Comparison of ENCODE assay signal across 8 cellular contexts in the genomic region with DNA sequence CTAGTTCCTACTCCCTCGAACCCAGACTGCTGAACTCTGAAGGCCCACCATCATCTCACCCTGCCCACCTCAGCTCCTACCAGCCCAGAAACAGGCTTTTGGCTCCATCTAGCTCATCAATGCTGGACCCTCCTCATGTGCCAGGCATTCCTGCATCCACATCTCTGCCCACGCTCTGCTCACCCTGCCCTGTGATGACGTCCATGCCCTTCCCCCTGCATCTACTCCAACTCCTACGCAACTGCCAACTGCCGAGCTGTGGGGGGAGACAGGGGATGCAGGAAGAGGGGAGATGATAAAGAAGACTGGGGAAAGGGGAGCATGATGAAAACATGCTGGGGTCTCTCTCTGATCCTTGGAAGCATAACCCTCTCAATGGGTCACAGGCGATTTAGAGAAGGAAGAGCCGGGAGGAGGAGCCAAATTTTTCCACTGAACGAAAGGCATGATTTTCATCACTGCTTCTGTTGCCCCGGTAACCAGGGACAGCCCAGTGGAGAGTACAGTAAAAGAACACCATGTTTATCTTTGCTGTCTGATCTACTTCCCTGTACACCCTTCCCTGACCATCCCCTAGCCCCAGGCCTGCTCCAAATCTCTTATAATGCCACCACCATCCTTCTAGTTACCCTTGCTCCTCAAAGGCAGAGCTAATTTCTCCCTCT. TPM values are rescaled to one million over a fixed set of nuclear protein-coding genes. Genes with fewer than 3 reads are reported as not detected.
DNase-seq lines count a peak whose midpoint lies in the region; ATAC-seq, FAIRE-seq and TF ChIP-seq lines count a peak whose summit lies in the region.

No MANE protein-coding gene starts in this region.

- no peaks in the 10 kb centered on the region for H3K27me3 ChIP-seq in BE2C

- peaks cover 87% of the 10 kb centered on the region for H3K4me1 Mint-ChIP-seq in activated CD4-positive, alpha-beta T cell treated with anti-CD3 and anti-CD28 coated beads, Interleukin-2, amount 10 ng/mL, durations not matched to agents 7 days and 5 days

- H3K4me3 ChIP-seq in BE2C (ENCODE audit: low read depth, low read length), result no peak overlapping the region

- H3K4me3 Mint-ChIP-seq in activated CD4-positive, alpha-beta T cell treated with anti-CD3 and anti-CD28 coated beads, Interleukin-2, amount 10 ng/mL, durations not matched to agents 7 days and 5 days, result peak overlapping the region; percentile 93

- DNase-seq in HCEC 1CT (peak; percentile 73), frontal cortex (ENCODE audit: low spot score in 2 of 2) (peak; percentile 36 to 49), posterior cingulate gyrus (peak in 7 of 10 donors; percentile 23 to 90 (median 58)), BE2C (no peak), DMS114 treated with DMSO at 0.1 percent for 48 hours (lab: John Stamatoyannopoulos, UW; ENCODE audit: unreplicated experiment) (no peak)
- peak; percentile 39 for DNase-seq in activated CD4-positive, alpha-beta T cell treated with anti-CD3 and anti-CD28 coated beads, Interleukin-2, amount 10 ng/mL, durations not matched to agents 7 days and 5 days

- no peaks in the 10 kb centered on the region for H3K9me3 ChIP-seq in BE2C

- H3K27me3 Mint-ChIP-seq in activated CD4-positive, alpha-beta T cell treated with anti-CD3 and anti-CD28 coated beads, Interleukin-2, amount 10 ng/mL, durations not matched to agents 7 days and 5 days, result no peaks in the 10 kb centered on the region

- POLR2A ChIA-PET in activated CD4-positive, alpha-beta T cell treated with anti-CD3 and anti-CD28 coated beads, Interleukin-2, amount 10 ng/mL, durations not matched to agents 7 days and 5 days (lab: Charles Lee), result interaction anchor here (1.0 kb wide), 1 partner anchor 37 kb away, joined by 3 read pairs; no protein-coding TSS in a partner anchor

- peak overlapping the region; percentile 95 for H3K27ac Mint-ChIP-seq in activated CD4-positive, alpha-beta T cell treated with anti-CD3 and anti-CD28 coated beads, Interleukin-2, amount 10 ng/mL, durations not matched to agents 7 days and 5 days

- intact Hi-C loops in posterior cingulate gyrus (cut with DNase I), result loop anchor here (5.0 to 10.0 kb wide), 2 partner anchors 52 to 114 kb away; a partner anchor contains a TSS

- H3K9me3 Mint-ChIP-seq in activated CD4-positive, alpha-beta T cell treated with anti-CD3 and anti-CD28 coated beads, Interleukin-2, amount 10 ng/mL, durations not matched to agents 7 days and 5 days, result no peaks in the 10 kb centered on the region

- ATAC-seq in GM18511 (IDR thresholded peaks at IDR 0.05; ENCODE audit: unreplicated experiment) (no peak), GM19035 (IDR thresholded peaks at IDR 0.05; ENCODE audit: unreplicated experiment) (no peak)

- H3K36me3 Mint-ChIP-seq in activated CD4-positive, alpha-beta T cell treated with anti-CD3 and anti-CD28 coated beads, Interleukin-2, amount 10 ng/mL, durations not matched to agents 7 days and 5 days (ENCODE audit: low read depth), result peaks cover 59% of the 10 kb centered on the region

- no peak for TF ChIP-seq CTCF in BE2C (IDR thresholded peaks at IDR 0.05; ENCODE audit: low read depth, low read length)

- FAIRE-seq in frontal cortex (lab: Jason Lieb, UNC), result no peak

- no peaks in the 10 kb centered on the region for H3K36me3 ChIP-seq in BE2C

- CTCF ChIA-PET in activated CD4-positive, alpha-beta T cell treated with anti-CD3 and anti-CD28 coated beads, Interleukin-2, amount 10 ng/mL, durations not matched to agents 7 days and 5 days (lab: Charles Lee), result interaction anchor here (4.3 to 7.4 kb wide), 2 partner anchors 17 to 43 kb away, joined by 39 to 124 read pairs; no protein-coding TSS in a partner anchor

- peaks cover 3% of the 10 kb centered on the region; the same call in 1 of the 2 replicates for H3K4me1 ChIP-seq in BE2C

RNA-seq across cellular contexts. Expression of a gene that starts 44.3 kb away (rescaled TPM):
- under 1 TPM in 1 of 2 experiments, not detected in 1; 0.05 TPM for total RNA-seq in activated CD4-positive, alpha-beta T cell treated with anti-CD3 and anti-CD28 coated beads, Interleukin-2, amount 10 ng/mL, durations not matched to agents 7 days and 5 days
- total RNA-seq in frontal cortex, result 0.82 TPM
- polyA plus RNA-seq in BE2C (2012; ENCODE audit: insufficient read depth, insufficient read length, low read depth), result 0.32 TPM

Comparison
In these comparisons a context has a peak if more than half of its experiments do, and no peak if none do; other contexts are left out.
1. DNase-seq: peak in HCEC 1CT (single experiment), activated CD4-positive, alpha-beta T cell treated with anti-CD3 and anti-CD28 coated beads, Interleukin-2, amount 10 ng/mL, durations not matched to agents 7 days and 5 days (single experiment), frontal cortex (2 of 2) and posterior cingulate gyrus (7 of 10); none in BE2C (single experiment) and DMS114 treated with DMSO at 0.1 percent for 48 hours (single experiment).